ENCODE assay signal across 8 cellular contexts in the genomic region with DNA sequence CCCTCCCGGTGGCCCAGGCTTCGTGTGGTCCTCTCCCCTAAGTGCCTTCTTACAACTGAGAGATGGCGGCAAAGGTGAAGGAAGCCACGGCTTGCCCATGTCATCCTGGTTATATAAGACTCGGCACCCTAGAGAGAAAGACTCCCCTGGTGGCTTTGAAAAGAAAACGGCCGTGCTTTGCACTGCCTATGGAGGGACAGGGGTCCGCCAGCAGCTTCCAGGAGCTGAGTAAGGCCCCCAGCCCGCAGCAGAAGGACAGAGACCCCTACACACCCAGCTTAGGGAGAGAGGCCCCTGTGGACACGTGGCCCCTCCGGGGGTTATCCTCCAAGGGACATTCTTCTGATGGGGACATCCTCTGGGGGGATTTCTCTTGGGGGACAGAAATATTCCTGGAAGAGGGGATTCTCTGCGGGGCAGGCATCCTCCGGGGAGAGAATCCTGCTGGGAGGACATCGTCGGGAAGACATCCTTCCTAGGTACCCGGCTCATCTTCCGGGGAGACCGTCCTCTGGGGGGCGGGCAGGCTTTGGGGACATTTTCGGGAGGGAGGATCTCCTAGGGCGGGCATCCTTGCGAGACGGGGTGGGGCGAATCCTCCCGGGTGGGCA. TPM values are rescaled to one million over a fixed set of nuclear protein-coding genes. Genes with fewer than 3 reads are reported as not detected.
DNase-seq lines count a peak whose midpoint lies in the region; FAIRE-seq and TF ChIP-seq lines count a peak whose summit lies in the region.

No MANE protein-coding gene starts in this region.

- FAIRE-seq in H54 (lab: Jason Lieb, UNC), result no peak

- H3K79me2 ChIP-seq in smooth muscle cell (ENCODE audit: low read depth), result peaks cover 21% of the 10 kb centered on the region

- H3K36me3 ChIP-seq in smooth muscle cell (ENCODE audit: low read depth), result no peaks in the 10 kb centered on the region

- H3K4me3 ChIP-seq in fibroblast of the aortic adventitia (ENCODE audit: low read depth, low read length) (peak overlapping the region; percentile 57), smooth muscle cell (peak overlapping the region; percentile 97)

- no peak overlapping the region for H3K27ac ChIP-seq in smooth muscle cell (ENCODE audit: low read depth)

- TF ChIP-seq POLR2A in H54 (IDR thresholded peaks at IDR 0.05; ENCODE audit: low read depth, low read length), result no peak

- peak overlapping the region; percentile 55 for H2AFZ ChIP-seq in smooth muscle cell (ENCODE audit: low read depth)

- peak; percentile 16 for TF ChIP-seq CTCF in fibroblast of the aortic adventitia (IDR thresholded peaks at IDR 0.05; ENCODE audit: insufficient read depth, low read length)
- no peak for TF ChIP-seq CTCF in smooth muscle cell (IDR thresholded peaks at IDR 0.05; ENCODE audit: borderline replicate concordance, insufficient read depth, poor library complexity, severe bottlenecking)

- 31% methylated on average over 25 of the region's 25 CpGs for WGBS in smooth muscle cell (ENCODE audit: low lambda C conversion rate)

- H3F3A ChIP-seq in smooth muscle cell (ENCODE audit: low read depth), result peaks cover 7% of the 10 kb centered on the region

- no peak overlapping the region for H3K9ac ChIP-seq in smooth muscle cell (ENCODE audit: low read depth)

- peaks cover 4% of the 10 kb centered on the region for H3K4me1 ChIP-seq in smooth muscle cell (ENCODE audit: low read depth)

- H4K20me1 ChIP-seq in smooth muscle cell (ENCODE audit: low read depth), result peaks cover 43% of the 10 kb centered on the region

- DNase-seq in activated CD8-positive, alpha-beta memory T cell treated with anti-CD3 and anti-CD28 coated beads for 24 hours, result peak; percentile 80
- DNase-seq in activated CD8-positive, alpha-beta memory T cell treated with anti-CD3 and anti-CD28 coated beads, Interleukin-2, amount 50 U/mL, for 48 hours, result no peak
- DNase-seq in SK-N-DZ (ENCODE audit: low spot score) (peak; percentile 67), fibroblast of the aortic adventitia (ENCODE audit: low read depth) (no peak), smooth muscle cell (lab: John Stamatoyannopoulos, UW; ENCODE audit: unreplicated experiment) (no peak), mesenteric fat pad (ENCODE audit: low spot score) (no peak), NCI-H69 (lab: John Stamatoyannopoulos, UW) (no peak), H54 (ENCODE audit: insufficient read length, low spot score) (no peak)

- peak overlapping the region; percentile 97 for H3K4me2 ChIP-seq in smooth muscle cell

- H3K27me3 ChIP-seq in smooth muscle cell (ENCODE audit: low read depth), result no peaks in the 10 kb centered on the region

- H3K9me3 ChIP-seq in smooth muscle cell (replicated peaks; ENCODE audit: low read depth), result no peaks in the 10 kb centered on the region

RNA-seq across cellular contexts. Expression of gene OGFR, which starts 0.5 kb away (rescaled TPM):
- polyA plus RNA-seq in SK-N-DZ (2014; cell fraction: cytosol; rRNA removed), result 26.0 and 50.0 TPM in 2 replicates
- 40.1 and 56.7 TPM in 2 replicates for polyA plus RNA-seq in SK-N-DZ (2014; cell fraction: nucleus; rRNA removed)
- total RNA-seq in fibroblast of the aortic adventitia (ENCODE audit: low replicate concordance), result 31.0 and 46.4 TPM in 2 replicates
- total RNA-seq in smooth muscle cell, result 21.5 and 24.4 TPM in 2 replicates
- 53.2 and 61.4 TPM in 2 replicates for polyA plus RNA-seq in smooth muscle cell
- total RNA-seq in mesenteric fat pad, result 47.3 TPM

RNA-seq across cellular contexts. Expression of gene MRGBP, which starts 7.9 kb away (rescaled TPM):
- 32.5 and 36.2 TPM in 2 replicates for polyA plus RNA-seq in SK-N-DZ (2014; cell fraction: cytosol; rRNA removed)
- polyA plus RNA-seq in SK-N-DZ (2014; cell fraction: nucleus; rRNA removed), result 38.2 and 42.4 TPM in 2 replicates
- 16.8 and 21.7 TPM in 2 replicates for total RNA-seq in fibroblast of the aortic adventitia (ENCODE audit: low replicate concordance)
- 15.5 and 18.2 TPM in 2 replicates for total RNA-seq in smooth muscle cell
- polyA plus RNA-seq in smooth muscle cell, result 23.1 and 27.2 TPM in 2 replicates
- 7.2 TPM for total RNA-seq in mesenteric fat pad

RNA-seq across cellular contexts. Expression of gene COL9A3, which starts 12.7 kb away (rescaled TPM):
- 0.80 and 4.1 TPM in 2 replicates for polyA plus RNA-seq in SK-N-DZ (2014; cell fraction: cytosol; rRNA removed)
- polyA plus RNA-seq in SK-N-DZ (2014; cell fraction: nucleus; rRNA removed), result 27.0 and 28.9 TPM in 2 replicates
- total RNA-seq in fibroblast of the aortic adventitia (ENCODE audit: low replicate concordance) (0.36 and 0.98 TPM in 2 replicates), smooth muscle cell (23.0 and 30.1 TPM in 2 replicates), mesenteric fat pad (0.42 TPM)
- polyA plus RNA-seq in smooth muscle cell, result 73.3 and 77.4 TPM in 2 replicates

RNA-seq across cellular contexts. Expression of gene TCFL5, which starts 57.5 kb away (rescaled TPM):
- polyA plus RNA-seq in SK-N-DZ (2014; cell fraction: cytosol; rRNA removed), result 17.7 and 18.7 TPM in 2 replicates
- polyA plus RNA-seq in SK-N-DZ (2014; cell fraction: nucleus; rRNA removed), result 12.5 and 14.3 TPM in 2 replicates
- total RNA-seq in fibroblast of the aortic adventitia (ENCODE audit: low replicate concordance) (23.7 and 27.9 TPM in 2 replicates), smooth muscle cell (9.1 and 9.5 TPM in 2 replicates), mesenteric fat pad (10.1 TPM)
- polyA plus RNA-seq in smooth muscle cell, result 6.8 and 12.5 TPM in 2 replicates

Comparison
In these comparisons a context has a peak if more than half of its experiments do, and no peak if none do; other contexts are left out.
1. DNase-seq: peak in activated CD8-positive, alpha-beta memory T cell treated with anti-CD3 and anti-CD28 coated beads for 24 hours (single experiment) and SK-N-DZ (single experiment); none in activated CD8-positive, alpha-beta memory T cell treated with anti-CD3 and anti-CD28 coated beads, Interleukin-2, amount 50 U/mL, for 48 hours (single experiment), fibroblast of the aortic adventitia (single experiment), smooth muscle cell (single experiment), mesenteric fat pad (single experiment), NCI-H69 (single experiment) and H54 (single experiment).
2. RNA of gene COL9A3, which starts 12.7 kb away (total RNA-seq): 23.0 to 30.1 TPM in smooth muscle cell; 0.42 TPM in mesenteric fat pad (single experiment) and 0.36 to 0.98 TPM in fibroblast of the aortic adventitia; every median in the first group is over 10 times any median in the second.